20 cellular contexts compared by ENCODE assay signal in the genomic region with DNA sequence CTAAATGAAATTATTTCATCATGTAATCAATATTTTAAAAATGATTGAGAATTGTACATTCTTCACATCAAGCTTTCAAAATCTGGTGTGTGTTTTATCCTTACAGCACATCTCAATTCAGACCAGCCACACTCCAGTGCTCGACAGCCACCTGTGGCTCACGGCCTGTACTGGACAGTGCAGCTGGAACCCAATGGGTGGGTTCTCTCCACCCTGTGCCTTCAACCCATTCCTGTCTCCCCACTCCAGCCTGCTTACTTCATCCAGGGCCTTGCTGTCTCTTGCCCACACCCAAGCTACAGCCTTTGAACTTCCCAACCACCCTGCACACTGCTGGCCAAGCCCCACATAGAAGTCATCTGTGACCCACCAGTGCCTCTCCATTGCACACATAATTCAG. TPM values are rescaled to one million over a fixed set of nuclear protein-coding genes. Genes with fewer than 3 reads are reported as not detected.
"Had no signal": no experiment of that assay in that cellular context is flagged by ENCODE, and none has a peak within 500 bp of the region (broad histone marks: within the 10 kb centered on the region; RNA-seq: fewer than 3 reads in every experiment).

No MANE protein-coding gene starts in this region.

- H3K4me3 Mint-ChIP-seq: IgD-negative memory B cell had no signal

- H3K36me3 ChIP-seq: SJSA1 had no signal

- H3K4me3 ChIP-seq: K562, SJSA1, SK-N-MC had no signal

- H3K4me1 Mint-ChIP-seq: IgD-negative memory B cell had no signal

- H3K27me3 ChIP-seq: SJSA1 had no signal

- DNase-seq: Kasumi-1, MM.1S, NCI-H1092 treated with DMSO at 0.1 percent for 48 hours, NCI-H1436, NCI-H187, NCI-H2081 treated with DMSO at 0.1 percent for 48 hours, NCI-H2171, NCI-H226, NCI-H446, NCI-H510A, NCI-H524 treated with DMSO at 0.1 percent for 48 hours, NCI-H774, Right ventricle myocardium superior, RPMI8226, SIG-M5 had no signal

- H3K27ac ChIP-seq: KMS-11, SJSA1, SK-N-MC had no signal

- H3K9ac ChIP-seq: KMS-11 had no signal

- H3K9me3 ChIP-seq: SJSA1 had no signal

RNA-seq across cellular contexts. Expression of gene CYP19A1, which starts 17.6 kb away (rescaled TPM):
- total RNA-seq: SJSA1 had no signal
